Comparison of ENCODE assay signal across 11 cellular contexts in genomic region chr6:6655805-6656251, GRCh38.
DNase-seq lines count a peak whose midpoint lies in the region; ATAC-seq, FAIRE-seq and TF ChIP-seq lines count a peak whose summit lies in the region.
"Had no signal": no experiment of that assay in that cellular context is flagged by ENCODE, and none has a peak within 500 bp of the region (broad histone marks: within the 10 kb centered on the region; RNA-seq: fewer than 3 reads in every experiment).

No MANE protein-coding gene starts in this region.

- no peak overlapping the region for H4K8ac ChIP-seq in H1 (ENCODE audit: extremely low read depth, insufficient read depth, low read length)

- POLR2A ChIA-PET in H1 (lab: Charles Lee; ENCODE audit: partially characterized antibody): no interaction called here

- H3K4me1 ChIP-seq in H1 (replicated peaks in 1 of 4; ENCODE audit: control insufficient read depth in 3 of 4, insufficient read depth in 4 of 4, low read length in 3 of 4): peaks cover 0 to 5% (median 0%) of the 10 kb centered on the region in 4 experiments; a peak in 1 of 7 replicates

- H3K56ac ChIP-seq in H1 (replicated peaks; ENCODE audit: insufficient read length, low read depth, low read length): no peak overlapping the region

- CTCF ChIA-PET in activated naive CD4-positive, alpha-beta T cell treated with anti-CD3 and anti-CD28 coated beads, Interleukin-2, amount 10 ng/mL, durations not matched to agents 7 days and 5 days (lab: Charles Lee): interaction anchor here (0.8 to 1.3 kb wide), 3 partner anchors 67 to 109 kb away, joined by 3 read pairs; no protein-coding TSS in a partner anchor
- CTCF ChIA-PET in H1 (lab: Charles Lee; ENCODE audit: partially characterized antibody): no interaction called here

- no peaks in the 10 kb centered on the region for H4K20me1 ChIP-seq in H1 (replicated peaks in 1 of 2; ENCODE audit: control insufficient read depth in 1 of 2, insufficient read depth in 2 of 2, low read length in 2 of 2)

- H3K9ac ChIP-seq in H1 (replicated peaks in 1 of 4; ENCODE audit: extremely low read depth in 1 of 4, low read depth in 3 of 4, low read length in 3 of 4): no peak overlapping the region

- H2BK120ac ChIP-seq in H1 (replicated peaks; ENCODE audit: low read depth, low read length): no peak overlapping the region

- no peak for TF ChIP-seq RAD21 in H1 (IDR thresholded peaks at IDR 0.05 in 1 of 2, conservative IDR thresholded peaks at IDR 0.05 in 1 of 2; ENCODE audit: low read depth in 2 of 2, low read length in 2 of 2)

- no peak overlapping the region for H2BK5ac ChIP-seq in H1 (ENCODE audit: low read depth, low read length)

- H2AK5ac ChIP-seq in H1 (ENCODE audit: low read depth, low read length): no peak overlapping the region

- no peak overlapping the region for H2AFZ ChIP-seq in H1 (ENCODE audit: low read length)

- peaks cover 97% of the 10 kb centered on the region for H3K4me1 Mint-ChIP-seq in activated naive CD4-positive, alpha-beta T cell treated with anti-CD3 and anti-CD28 coated beads, Interleukin-2, amount 10 ng/mL, durations not matched to agents 7 days and 5 days
- H3K4me1 Mint-ChIP-seq in IgD-negative memory B cell: peaks cover 8 to 32% (median 18%) of the 10 kb centered on the region in 3 donors
- H3K4me1 Mint-ChIP-seq in stimulated activated naive CD8-positive, alpha-beta T cell treated with anti-CD3 and anti-CD28 coated beads, Interleukin-15, Interleukin-2, amounts not matched to agents 100 ng/mL and 50 ng/mL, for 24 hours (ENCODE audit: low read depth): peaks cover 70% of the 10 kb centered on the region

- no peak overlapping the region for H3K4ac ChIP-seq in H1 (replicated peaks; ENCODE audit: insufficient read length, low read depth, low read length)

- peak overlapping the region; percentile 44 for H4K91ac ChIP-seq in H1 (replicated peaks; ENCODE audit: insufficient read length, low read length)

- TF ChIP-seq CTCF in H1 (IDR thresholded peaks at IDR 0.05; ENCODE audit: control extremely low read depth in 1 of 3, insufficient read depth in 1 of 3, low read depth in 1 of 3, low read length in 3 of 3): no peak

- peaks cover 3% of the 10 kb centered on the region for H3K27me3 Mint-ChIP-seq in activated naive CD4-positive, alpha-beta T cell treated with anti-CD3 and anti-CD28 coated beads, Interleukin-2, amount 10 ng/mL, durations not matched to agents 7 days and 5 days
- no peaks in the 10 kb centered on the region for H3K27me3 Mint-ChIP-seq in IgD-negative memory B cell
- no peaks in the 10 kb centered on the region for H3K27me3 Mint-ChIP-seq in stimulated activated naive CD8-positive, alpha-beta T cell treated with anti-CD3 and anti-CD28 coated beads, Interleukin-15, Interleukin-2, amounts not matched to agents 100 ng/mL and 50 ng/mL, for 24 hours

- H3K23ac ChIP-seq in H1 (ENCODE audit: insufficient read length): no peak overlapping the region

- H3K79me2 ChIP-seq in H1 (ENCODE audit: control insufficient read depth in 1 of 2, insufficient read depth in 2 of 2, low read length in 2 of 2): no peaks in the 10 kb centered on the region

- no peak for DNase-seq in activated naive CD4-positive, alpha-beta T cell treated with anti-CD3 and anti-CD28 coated beads, Interleukin-2, amount 10 ng/mL, durations not matched to agents 7 days and 5 days
- no peak for DNase-seq in activated naive CD4-positive, alpha-beta T cell (lab: John Stamatoyannopoulos, UW)
- DNase-seq in H1 (ENCODE audit: low read depth in 1 of 2, low spot score in 2 of 2) (no peak), NCI-H1694 (lab: John Stamatoyannopoulos, UW) (no peak)
- no peak for DNase-seq in effector CD4-positive, alpha-beta T cell
- DNase-seq: NCI-H1105, NCI-H774 had no signal

- no peaks in the 10 kb centered on the region for H3K79me1 ChIP-seq in H1 (ENCODE audit: low read depth, low read length)

- H3K18ac ChIP-seq in H1 (ENCODE audit: extremely low read depth, low read length): no peak overlapping the region

- no peaks in the 10 kb centered on the region; the same call in 1 of the 2 replicates for H3K23me2 ChIP-seq in H1 (ENCODE audit: low read depth, low read length)

- no peaks in the 10 kb centered on the region for H3K36me3 ChIP-seq in H1 (ENCODE audit: control insufficient read depth in 2 of 4, insufficient read depth in 4 of 4, low read length in 3 of 4)

- H2BK12ac ChIP-seq in H1 (ENCODE audit: low read depth, low read length): no peak overlapping the region

- TF ChIP-seq POLR2A in H1 (IDR thresholded peaks at IDR 0.05; ENCODE audit: control extremely low read depth in 1 of 2, low read depth in 2 of 2, low read length in 2 of 2): no peak

- H3K4me2 ChIP-seq in H1 (ENCODE audit: insufficient read depth in 1 of 2, low read depth in 2 of 2, low read length in 2 of 2): no peak overlapping the region

- H2BK15ac ChIP-seq in H1 (ENCODE audit: low read length): no peak overlapping the region

- peak overlapping the region; percentile 96 for H3K27ac Mint-ChIP-seq in activated naive CD4-positive, alpha-beta T cell treated with anti-CD3 and anti-CD28 coated beads, Interleukin-2, amount 10 ng/mL, durations not matched to agents 7 days and 5 days
- H3K27ac Mint-ChIP-seq in IgD-negative memory B cell: peak overlapping the region in 2 of 3 donors; percentile 7 to 17
- H3K27ac Mint-ChIP-seq in stimulated activated naive CD8-positive, alpha-beta T cell treated with anti-CD3 and anti-CD28 coated beads, Interleukin-15, Interleukin-2, amounts not matched to agents 100 ng/mL and 50 ng/mL, for 24 hours: peak overlapping the region; percentile 92
- H3K27ac Mint-ChIP-seq: WTC11 had no signal

- no peak overlapping the region for H3K4me3 Mint-ChIP-seq in activated naive CD4-positive, alpha-beta T cell treated with anti-CD3 and anti-CD28 coated beads, Interleukin-2, amount 10 ng/mL, durations not matched to agents 7 days and 5 days
- no peak overlapping the region for H3K4me3 Mint-ChIP-seq in IgD-negative memory B cell
- H3K4me3 Mint-ChIP-seq in stimulated activated naive CD8-positive, alpha-beta T cell treated with anti-CD3 and anti-CD28 coated beads, Interleukin-15, Interleukin-2, amounts not matched to agents 100 ng/mL and 50 ng/mL, for 24 hours: peak overlapping the region; percentile 34
- H3K4me3 Mint-ChIP-seq: WTC11 had no signal

- peaks cover 58% of the 10 kb centered on the region for H3K36me3 Mint-ChIP-seq in activated naive CD4-positive, alpha-beta T cell treated with anti-CD3 and anti-CD28 coated beads, Interleukin-2, amount 10 ng/mL, durations not matched to agents 7 days and 5 days
- H3K36me3 Mint-ChIP-seq in IgD-negative memory B cell: peaks cover 12% of the 10 kb centered on the region
- no peaks in the 10 kb centered on the region for H3K36me3 Mint-ChIP-seq in stimulated activated naive CD8-positive, alpha-beta T cell treated with anti-CD3 and anti-CD28 coated beads, Interleukin-15, Interleukin-2, amounts not matched to agents 100 ng/mL and 50 ng/mL, for 24 hours (ENCODE audit: low read depth)

- peaks cover 0 to 17% (median 3%) of the 10 kb centered on the region in 4 experiments; a peak in 4 of 7 replicates for H3K27me3 ChIP-seq in H1 (replicated peaks in 1 of 4; ENCODE audit: control insufficient read depth in 3 of 4, extremely low read depth in 1 of 4, insufficient read depth in 3 of 4, low read length in 3 of 4)

- H3K9me3 ChIP-seq in H1 (ENCODE audit: insufficient read depth in 2 of 2, low read depth in 1 of 2, low read length in 1 of 2): peaks cover 0 to 6% of the 10 kb centered on the region in 2 experiments; a peak in 1 of 4 replicates

- no peak overlapping the region; the same call in 1 of the 2 replicates for H2BK20ac ChIP-seq in H1 (ENCODE audit: low read length)

- no peak for TF ChIP-seq EP300 in H1 (IDR thresholded peaks at IDR 0.05; ENCODE audit: borderline replicate concordance in 1 of 2, low read depth in 2 of 2, low read length in 2 of 2)

- no peak for FAIRE-seq in H1 (lab: Jason Lieb, UNC)

- no peak overlapping the region for H3K4me3 ChIP-seq in H1 (ENCODE audit: extremely low read depth in 1 of 4, insufficient read depth in 2 of 4, low read depth in 3 of 4, low read length in 4 of 4)

- no peak overlapping the region for H3K14ac ChIP-seq in H1 (ENCODE audit: insufficient read length)

- ATAC-seq in HG03457 (IDR thresholded peaks at IDR 0.05; ENCODE audit: unreplicated experiment): no peak
- ATAC-seq: WTC11 had no signal

- H3K27ac ChIP-seq in H1 (ENCODE audit: low read depth, low read length): no peak overlapping the region

- no peak overlapping the region for H4K5ac ChIP-seq in H1 (ENCODE audit: insufficient read length, low read depth, low read length)

- WGBS in H1 (ENCODE audit: extremely low coverage in 1 of 2, insufficient coverage in 1 of 2, insufficient read length in 1 of 2, insufficient replicate concordance in 2 of 2, low coverage in 1 of 2, low lambda C conversion rate in 2 of 2, missing lambda C conversion rate in 1 of 2), 2 experiments: 95% methylated on average over 9 of the region's 9 CpGs; no CpG with 5 or more reads in 1 of the 2 experiments

- peaks cover 11% of the 10 kb centered on the region for H3K9me3 Mint-ChIP-seq in activated naive CD4-positive, alpha-beta T cell treated with anti-CD3 and anti-CD28 coated beads, Interleukin-2, amount 10 ng/mL, durations not matched to agents 7 days and 5 days
- peaks cover 0 to under 1% (median 0%) of the 10 kb centered on the region in 3 donors for H3K9me3 Mint-ChIP-seq in IgD-negative memory B cell
- H3K9me3 Mint-ChIP-seq in stimulated activated naive CD8-positive, alpha-beta T cell treated with anti-CD3 and anti-CD28 coated beads, Interleukin-15, Interleukin-2, amounts not matched to agents 100 ng/mL and 50 ng/mL, for 24 hours: no peaks in the 10 kb centered on the region

TF ChIP-seq in H1, 55 proteins besides CTCF, POLR2A, EP300 and RAD21:
- TF ChIP-seq CBX5 (IDR thresholded peaks at IDR 0.05; ENCODE audit: low read depth, low read length): no peak
- TF ChIP-seq E2F6 (IDR thresholded peaks at IDR 0.05): no peak
- no peak for TF ChIP-seq EZH2 (IDR thresholded peaks at IDR 0.05; ENCODE audit: low read depth, low read length, severe bottlenecking)
- TF ChIP-seq CHD2 (IDR thresholded peaks at IDR 0.05; ENCODE audit: low read length): no peak
- no peak for TF ChIP-seq JUN (IDR thresholded peaks at IDR 0.05; ENCODE audit: low read depth, low read length)
- TF ChIP-seq EGR1 (IDR thresholded peaks at IDR 0.05; ENCODE audit: borderline replicate concordance, low read depth, low read length): no peak
- TF ChIP-seq KDM5A (IDR thresholded peaks at IDR 0.05; ENCODE audit: low read length): no peak
TF ChIP-seq in H1: peak in this region for 0.

Comparison
In these comparisons a context has a peak if more than half of its experiments do, and no peak if none do; other contexts are left out.
1. H3K27ac Mint-ChIP-seq: peak in every context shown above with its lines; median percentile 96 in activated naive CD4-positive, alpha-beta T cell treated with anti-CD3 and anti-CD28 coated beads, Interleukin-2, amount 10 ng/mL, durations not matched to agents 7 days and 5 days; 92 in stimulated activated naive CD8-positive, alpha-beta T cell treated with anti-CD3 and anti-CD28 coated beads, Interleukin-15, Interleukin-2, amounts not matched to agents 100 ng/mL and 50 ng/mL, for 24 hours; 12 in IgD-negative memory B cell.